Comparison of ENCODE assay signal across 25 cellular contexts in genomic region chr16:69069504-69069903, GRCh38. TPM values are rescaled to one million over a fixed set of nuclear protein-coding genes. Genes with fewer than 3 reads are reported as not detected.
DNase-seq lines count a peak whose midpoint lies in the region; ATAC-seq and TF ChIP-seq lines count a peak whose summit lies in the region.
"Had no signal": no experiment of that assay in that cellular context is flagged by ENCODE, and none has a peak within 500 bp of the region (broad histone marks: within the 10 kb centered on the region; RNA-seq: fewer than 3 reads in every experiment).

No MANE protein-coding gene starts in this region.

- H3K9me3 Mint-ChIP-seq in activated T-cell treated with anti-CD3 and anti-CD28 coated beads, Interleukin-2, amount 50 U/mL, for 72 hours = no peaks in the 10 kb centered on the region
- H3K9me3 Mint-ChIP-seq: H9, HFFc6 had no signal

- H3K9me3 ChIP-seq in esophagus (ENCODE audit: control insufficient read depth in 2 of 2, insufficient read depth in 1 of 2, low read depth in 1 of 2, low read length in 1 of 2) = no peaks in the 10 kb centered on the region
- no peaks in the 10 kb centered on the region for H3K9me3 ChIP-seq in thyroid gland
- no peaks in the 10 kb centered on the region for H3K9me3 ChIP-seq in left lung

- H3K4me1 ChIP-seq in esophagus (ENCODE audit: control insufficient read depth in 2 of 2, insufficient read depth in 2 of 2, low read length in 1 of 2) (peaks cover 0 to 2% of the 10 kb centered on the region in 2 donors), thyroid gland (peaks cover 20 to 39% of the 10 kb centered on the region in 2 donors), left lung (no peaks in the 10 kb centered on the region)

- TF ChIP-seq POLR2A in thyroid gland (IDR thresholded peaks at IDR 0.05) (no peak), erythroblast (IDR thresholded peaks at IDR 0.05; ENCODE audit: low read length) (no peak)

- peak overlapping the region; percentile 7 for H3K27ac Mint-ChIP-seq in activated T-cell treated with anti-CD3 and anti-CD28 coated beads, Interleukin-2, amount 50 U/mL, for 72 hours
- H3K27ac Mint-ChIP-seq: HFFc6 had no signal

- H3K27me3 Mint-ChIP-seq in activated T-cell treated with anti-CD3 and anti-CD28 coated beads, Interleukin-2, amount 50 U/mL, for 72 hours (ENCODE audit: low read depth) = no peaks in the 10 kb centered on the region

- H3K36me3 Mint-ChIP-seq in activated T-cell treated with anti-CD3 and anti-CD28 coated beads, Interleukin-2, amount 50 U/mL, for 72 hours (ENCODE audit: insufficient read depth in 2 of 2) = no peaks in the 10 kb centered on the region

- no peaks in the 10 kb centered on the region for H3K36me3 ChIP-seq in esophagus (ENCODE audit: control insufficient read depth in 2 of 2, insufficient read depth in 2 of 2, low read length in 1 of 2)
- no peaks in the 10 kb centered on the region for H3K36me3 ChIP-seq in thyroid gland
- no peaks in the 10 kb centered on the region for H3K36me3 ChIP-seq in left lung

- WGBS in esophagus, 2 donors = 95% methylated on average over 5 of the region's 5 CpGs
- WGBS in thyroid gland, 2 donors = 97% methylated on average over 5 of the region's 5 CpGs

- intact Hi-C loops in thyroid gland (cut with DNase I) (no loop called here), left lung (cut with DNase I) (no loop called here)

- TF ChIP-seq CTCF in thyroid gland (IDR thresholded peaks at IDR 0.05) (no peak), left lung (IDR thresholded peaks at IDR 0.05) (no peak)

- H3K4me3 Mint-ChIP-seq in activated T-cell treated with anti-CD3 and anti-CD28 coated beads, Interleukin-2, amount 50 U/mL, for 72 hours = no peak overlapping the region
- H3K4me3 Mint-ChIP-seq: H9, HFFc6 had no signal

- no peak for ATAC-seq in activated T-cell treated with anti-CD3 and anti-CD28 coated beads, Interleukin-2, amount 50 U/mL, for 72 hours (replicated peaks in 1 of 2)
- no peak for ATAC-seq in left lung
- no peak for ATAC-seq in HG03108 (IDR thresholded peaks at IDR 0.05; ENCODE audit: unreplicated experiment)
- ATAC-seq: Panc1 had no signal

- H3K27ac ChIP-seq in esophagus (ENCODE audit: low read depth in 2 of 2, low read length in 1 of 2) (peak overlapping the region; percentile 14 to 17), thyroid gland (peak overlapping the region in 2 of 3 donors; percentile 23 to 32), left lung (no peak overlapping the region)
- H3K27ac ChIP-seq: GM23248, KMS-11, SK-N-MC had no signal

- no peak for DNase-seq in activated T-cell treated with anti-CD3 and anti-CD28 coated beads, Interleukin-2, amount 50 U/mL, for 72 hours
- DNase-seq in activated T-cell treated with anti-CD3 and anti-CD28 coated beads for 4 hours (no peak), SW480 (ENCODE audit: low spot score) (peak; percentile 69), thyroid gland (no peak), erythroblast (lab: John Stamatoyannopoulos, UW) (no peak), left lung (no peak)
- DNase-seq: 8988T, GM23248, H9, HFFc6, IMR-90, NCI-H1092, NCI-H1417 treated with DMSO at 0.1 percent for 48 hours, NCI-H1694 treated with DMSO at 0.1 percent for 48 hours, NCI-H2081 treated with DMSO at 0.1 percent for 48 hours, NCI-H2171, NCI-H226, NCI-H510A, NCI-H69, SIG-M5 had no signal

- H3K4me3 ChIP-seq in esophagus (ENCODE audit: low read depth in 1 of 2, low read length in 2 of 2) (no peak overlapping the region), thyroid gland (replicated peaks in 1 of 3) (no peak overlapping the region), left lung (no peak overlapping the region)
- H3K4me3 ChIP-seq: GM23248, SK-N-MC had no signal

- H3K27me3 ChIP-seq in esophagus (ENCODE audit: control insufficient read depth in 1 of 2, insufficient read depth in 2 of 2, low read length in 2 of 2) (no peaks in the 10 kb centered on the region), thyroid gland (no peaks in the 10 kb centered on the region), left lung (no peaks in the 10 kb centered on the region)

- no peaks in the 10 kb centered on the region for H3K4me1 Mint-ChIP-seq in activated T-cell treated with anti-CD3 and anti-CD28 coated beads, Interleukin-2, amount 50 U/mL, for 72 hours (ENCODE audit: low read depth)

RNA-seq across cellular contexts. Expression of gene HAS3, which starts 35.9 kb away (rescaled TPM):
- total RNA-seq in activated T-cell treated with anti-CD3 and anti-CD28 coated beads, Interleukin-2, amount 50 U/mL, for 72 hours = 1 to 10 TPM; 1.2 to 1.4 TPM
- 10 to 100 TPM in 1 of 2 donors, 1 to 10 TPM in 1; 9.3 to 12.0 TPM for polyA plus RNA-seq in esophagus
- total RNA-seq in thyroid gland = 1 to 10 TPM; 3.5 to 9.1 (median 7.5) TPM
- 10 to 100 TPM; 13.3 to 40.2 TPM for total RNA-seq in left lung
- polyA plus RNA-seq: GM23248 had no signal

Comparison
In these comparisons a context has a peak if more than half of its experiments do, and no peak if none do; other contexts are left out.
1. H3K27ac ChIP-seq: peak in esophagus (2 of 2) and thyroid gland (2 of 3); none in left lung (0 of 2).